21 cellular contexts compared by ENCODE assay signal in the genomic region with DNA sequence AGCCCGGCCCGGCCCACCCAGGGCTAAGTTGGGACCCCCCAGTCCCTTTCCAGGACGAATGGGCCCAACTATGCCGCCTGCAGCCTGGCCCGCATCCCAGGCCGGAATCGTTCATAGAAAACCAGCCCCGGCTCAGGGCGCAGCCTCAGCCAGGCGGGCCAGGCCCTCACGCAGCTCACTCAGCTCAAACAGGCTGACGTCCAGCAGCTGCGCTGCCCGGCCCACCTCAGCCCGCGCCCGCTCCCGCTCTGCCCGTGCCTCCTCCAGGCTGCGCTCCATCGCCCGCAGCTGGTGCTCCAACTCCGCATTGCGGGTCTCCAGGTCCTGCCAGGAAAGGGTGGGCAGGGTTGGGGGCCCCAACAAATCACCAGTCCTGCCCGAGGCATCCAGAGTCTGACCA. TPM values are rescaled to one million over a fixed set of nuclear protein-coding genes. Genes with fewer than 3 reads are reported as not detected.
DNase-seq lines count a peak whose midpoint lies in the region; ATAC-seq, FAIRE-seq and TF ChIP-seq lines count a peak whose summit lies in the region.
"Had no signal": no experiment of that assay in that cellular context is flagged by ENCODE, and none has a peak within 500 bp of the region (broad histone marks: within the 10 kb centered on the region; RNA-seq: fewer than 3 reads in every experiment).

No MANE protein-coding gene starts in this region.

- WGBS in HepG2 (ENCODE audit: low lambda C conversion rate): 100% methylated on average over 7 of the region's 25 CpGs
- WGBS in right lobe of liver (ENCODE audit: insufficient coverage, low coverage, low lambda C conversion rate, missing lambda C conversion rate): 50% methylated on average over 1 of the region's 25 CpGs
- no CpG with 5 or more reads among the region's 25 CpGs for WGBS in neuronal stem cell (ENCODE audit: extremely low coverage in 2 of 2, insufficient read length in 2 of 2, insufficient replicate concordance in 1 of 2), 2 donors

- H3K9ac ChIP-seq in HepG2 (ENCODE audit: insufficient read depth, low read depth, low read length) (no peak overlapping the region), neuronal stem cell (ENCODE audit: low read depth, low read length, poor library complexity) (no peak overlapping the region)
- H3K9ac ChIP-seq: BLaER1, GM23248 had no signal

- no peak overlapping the region for H3K14ac ChIP-seq in neuronal stem cell (ENCODE audit: low read length)

- POLR2A ChIA-PET in HepG2 (lab: Yijun Ruan, JAX): interaction anchor here (1.7 to 2.0 kb wide), 2 partner anchors 10 to 12 kb away, joined by 6 to 11 read pairs; a partner anchor contains a TSS

- no peak overlapping the region for H2AK5ac ChIP-seq in neuronal stem cell (ENCODE audit: low read depth, low read length)

- no peak overlapping the region for H3K18ac ChIP-seq in neuronal stem cell (ENCODE audit: low read length)

- H3K4me1 ChIP-seq in HepG2 (ENCODE audit: insufficient read depth, low read length): no peaks in the 10 kb centered on the region
- H3K4me1 ChIP-seq in right lobe of liver: no peaks in the 10 kb centered on the region
- H3K4me1 ChIP-seq in neuronal stem cell (ENCODE audit: control insufficient read depth in 2 of 2, insufficient read depth in 1 of 2, low read depth in 1 of 2, low read length in 2 of 2): peaks cover 0 to 6% of the 10 kb centered on the region in 2 donors

- H4K20me1 ChIP-seq in HepG2 (ENCODE audit: insufficient read depth, low read length): no peaks in the 10 kb centered on the region

- BruUV-seq in HepG2 (replicated peaks; lab: Mats Ljungman, UMichigan): no TSS peak

- ATAC-seq in HepG2 (no peak), right lobe of liver (no peak)
- ATAC-seq: CD8-positive, alpha-beta T cell had no signal

- H3K4me2 ChIP-seq in HepG2 (ENCODE audit: low read depth, low read length) (no peak overlapping the region), neuronal stem cell (ENCODE audit: insufficient read depth, low read length, poor library complexity, severe bottlenecking) (no peak overlapping the region)
- H3K4me2 ChIP-seq: BLaER1 had no signal

- H3K79me1 ChIP-seq in neuronal stem cell (ENCODE audit: low read depth, low read length): peaks cover 7% of the 10 kb centered on the region

- peak overlapping the region; percentile 31 for H3K23ac ChIP-seq in neuronal stem cell (ENCODE audit: low read depth, low read length, poor library complexity)

- FAIRE-seq in HepG2 (lab: Jason Lieb, UNC): no peak
- FAIRE-seq: GM12891, GM19239, H54, HTR-8/SVneo had no signal

- no peak for DNase-seq in HepG2 (ENCODE audit: low spot score)
- no peak for DNase-seq in right lobe of liver
- DNase-seq in ecto neural progenitor cell (ENCODE audit: low spot score): peak; percentile 41
- no peak for DNase-seq in neuronal stem cell (ENCODE audit: low spot score)
- no peak for DNase-seq in OCI-M1 (lab: John Stamatoyannopoulos, UW)
- DNase-seq in activated naive CD4-positive, alpha-beta T cell treated with anti-CD3 and anti-CD28 coated beads, Interleukin-2, amount 50 U/mL, for 16 hours: no peak
- no peak for DNase-seq in cerebellar cortex (ENCODE audit: low spot score)
- DNase-seq in dedifferentiated amniotic fluid mesenchymal stem cell (ENCODE audit: extremely low spot score): no peak
- DNase-seq: 8988T; Calu3; CD8-positive, alpha-beta T cell; DMS79 treated with DMSO at 0.1 percent for 48 hours; EL; GM23248; HCEC 1CT had no signal

- H2BK15ac ChIP-seq in neuronal stem cell (ENCODE audit: low read length): no peak overlapping the region

- H3K9me3 ChIP-seq in HepG2 (ENCODE audit: low read length) (no peaks in the 10 kb centered on the region), right lobe of liver (no peaks in the 10 kb centered on the region), neuronal stem cell (replicated peaks in 1 of 2; ENCODE audit: control insufficient read depth in 2 of 2, insufficient read depth in 1 of 2, low read depth in 1 of 2, low read length in 2 of 2) (no peaks in the 10 kb centered on the region)
- H3K9me3 ChIP-seq: BLaER1 had no signal

- TF ChIP-seq POLR2A in HepG2 (IDR thresholded peaks at IDR 0.05; ENCODE audit: insufficient read depth in 1 of 2, low read depth in 2 of 2, low read length in 2 of 2) (0 out of 4 replicates have a peak, but pooled peaks of 1 of the 2 experiments have one; percentile 24), right lobe of liver (IDR thresholded peaks at IDR 0.05) (no peak)

- H4K8ac ChIP-seq in neuronal stem cell (ENCODE audit: low read depth, low read length): no peak overlapping the region

- H3K4me3 ChIP-seq in HepG2 (replicated peaks in 1 of 3; ENCODE audit: insufficient read depth in 1 of 3, low read depth in 2 of 3, low read length in 3 of 3): no peak overlapping the region
- no peak overlapping the region for H3K4me3 ChIP-seq in right lobe of liver
- H3K4me3 ChIP-seq in neuronal stem cell (ENCODE audit: low read length in 2 of 2): no peak overlapping the region
- H3K4me3 ChIP-seq: BLaER1, GM23248 had no signal

- peaks cover 14 to 24% of the 10 kb centered on the region in 2 experiments; a peak in 4 of 5 replicates for H3K36me3 ChIP-seq in HepG2 (replicated peaks in 1 of 2; ENCODE audit: control insufficient read depth in 1 of 2, insufficient read depth in 2 of 2, low read length in 2 of 2)
- H3K36me3 ChIP-seq in right lobe of liver: peaks cover 0 to 23% (median 14%) of the 10 kb centered on the region in 4 donors
- peaks cover 48 to 84% of the 10 kb centered on the region in 2 donors for H3K36me3 ChIP-seq in neuronal stem cell (replicated peaks in 1 of 2; ENCODE audit: control insufficient read depth in 2 of 2, insufficient read depth in 2 of 2, low read length in 2 of 2)

- no peak for TF ChIP-seq RAD21 in HepG2 (CRISPR knock-in tag; IDR thresholded peaks at IDR 0.05)

- in situ Hi-C loops in HepG2 (cut with HindIII; ENCODE audit: extremely low pct_ligation_motif_present, low pct_unique_long_range_greater_than_20kb): loop anchor here (10.0 kb wide), 1 partner anchor 55 kb away; no protein-coding TSS in a partner anchor

- H2BK5ac ChIP-seq in neuronal stem cell (ENCODE audit: low read length): no peak overlapping the region

- H3K27ac ChIP-seq in HepG2 (ENCODE audit: extremely low read length, insufficient read depth, low read length) (no peak overlapping the region), right lobe of liver (no peak overlapping the region), neuronal stem cell (replicated peaks; ENCODE audit: low read length) (no peak overlapping the region)
- H3K27ac ChIP-seq: BLaER1, GM23248 had no signal

- H2AFZ ChIP-seq in HepG2 (ENCODE audit: low read length): no peak overlapping the region
- no peak overlapping the region for H2AFZ ChIP-seq in neuronal stem cell (ENCODE audit: low read length)
- H2AFZ ChIP-seq: GM23248 had no signal

- H2BK120ac ChIP-seq in neuronal stem cell (ENCODE audit: low read depth, low read length): no peak overlapping the region

- no peaks in the 10 kb centered on the region for H3K79me2 ChIP-seq in HepG2 (ENCODE audit: insufficient read depth, low read length)

- TF ChIP-seq EP300 in HepG2 (IDR thresholded peaks at IDR 0.05; ENCODE audit: low read depth in 2 of 2, low read length in 2 of 2) (no peak), HepG2 (CRISPR knock-in tag; IDR thresholded peaks at IDR 0.05; ENCODE audit: borderline replicate concordance) (no peak)

- H3K27me3 ChIP-seq in HepG2 (ENCODE audit: control insufficient read depth in 1 of 2, insufficient read depth in 2 of 2, low read length in 2 of 2) (no peaks in the 10 kb centered on the region), right lobe of liver (no peaks in the 10 kb centered on the region), neuronal stem cell (ENCODE audit: control insufficient read depth in 3 of 3, insufficient read depth in 3 of 3, low read depth in 1 of 3, low read length in 3 of 3) (no peaks in the 10 kb centered on the region)
- H3K27me3 ChIP-seq: BLaER1 had no signal

- intact Hi-C loops in HepG2 (cut with micrococcal nuclease; ENCODE audit: unreplicated experiment) (no loop called here), right lobe of liver (cut with DNase I) (no loop called here)

- no peak overlapping the region for H2BK12ac ChIP-seq in neuronal stem cell (ENCODE audit: low read length)

- no peak for TF ChIP-seq CTCF in HepG2 (CRISPR knock-in tag; IDR thresholded peaks at IDR 0.05)
- TF ChIP-seq CTCF in right lobe of liver (IDR thresholded peaks at IDR 0.05): no peak

- H4K91ac ChIP-seq in neuronal stem cell (ENCODE audit: low read depth, low read length, poor library complexity): no peak overlapping the region

- H3K4ac ChIP-seq in neuronal stem cell (ENCODE audit: low read length): no peak overlapping the region

- CTCF ChIA-PET in HepG2 (lab: Yijun Ruan, JAX; ENCODE audit: low intra/inter-chr PET ratio, low total read pairs): no interaction called here

RNA-seq across cellular contexts. Expression of a gene that starts 9.8 kb away (rescaled TPM):
- total RNA-seq in HepG2 (2016; rRNA removed; fragmentation: Illumina TruSeq; extraction: Trizol) (44.6 and 46.2 TPM in 2 replicates), right lobe of liver (10 to 100 TPM; 15.8 to 37.9 (median 18.5) TPM)
- total RNA-seq in HepG2 (2016; cell fraction: cytosol; rRNA removed; fragmentation: Illumina TruSeq; extraction: Trizol; ENCODE audit: low read depth): 26.8 and 31.4 TPM in 2 replicates
- total RNA-seq in HepG2 (2016; cell fraction: insoluble cytoplasmic fraction; rRNA removed; fragmentation: Illumina TruSeq; extraction: Trizol): 36.8 and 44.8 TPM in 2 replicates
- total RNA-seq in HepG2 (2016; cell fraction: membrane; rRNA removed; fragmentation: Illumina TruSeq; extraction: Trizol): 34.9 and 35.2 TPM in 2 replicates
- 21.6 and 22.6 TPM in 2 replicates for total RNA-seq in HepG2 (2016; cell fraction: nucleus; rRNA removed; fragmentation: Illumina TruSeq; extraction: Trizol)
- polyA plus RNA-seq in HepG2 (2011; rRNA removed): 27.0 and 28.9 TPM in 2 replicates
- 18.7 and 29.0 TPM in 2 replicates for polyA plus RNA-seq in HepG2 (2011; cell fraction: cytosol; rRNA removed)
- 45.0 and 51.2 TPM in 2 replicates for polyA plus RNA-seq in HepG2 (2011; cell fraction: nucleus; rRNA removed)
- polyA plus RNA-seq in HepG2 (2012): 13.7 and 15.9 TPM in 2 replicates
- polyA plus RNA-seq in HepG2 (2016; cell fraction: cytosol; fragmentation: Illumina TruSeq; extraction: Trizol; ENCODE audit: low read depth): 25.8 and 27.7 TPM in 2 replicates
- polyA plus RNA-seq in HepG2 (2016; cell fraction: insoluble cytoplasmic fraction; fragmentation: Illumina TruSeq; extraction: Trizol; ENCODE audit: low read depth): 36.1 and 38.2 TPM in 2 replicates
- 21.6 and 25.1 TPM in 2 replicates for polyA plus RNA-seq in HepG2 (2016; cell fraction: membrane; fragmentation: Illumina TruSeq; extraction: Trizol; ENCODE audit: low read depth)
- polyA plus RNA-seq in HepG2 (2016; cell fraction: nucleus; fragmentation: Illumina TruSeq; extraction: Trizol; ENCODE audit: insufficient read depth, low read depth): 42.3 and 43.7 TPM in 2 replicates
- 54.2 and 128 TPM in 2 replicates for polyA minus RNA-seq in HepG2 (2011; rRNA and poly(A)+ RNA removed; ENCODE audit: low replicate concordance)
- 14.5 and 19.5 TPM in 2 replicates for polyA minus RNA-seq in HepG2 (2011; cell fraction: cytosol; rRNA and poly(A)+ RNA removed)
- polyA minus RNA-seq in HepG2 (2011; cell fraction: nucleus; rRNA and poly(A)+ RNA removed): 18.6 and 24.2 TPM in 2 replicates
- 11.8 TPM for polyA plus RNA-seq in neuronal stem cell (2013, experiment 1 of 2)
- 10.4 TPM for polyA plus RNA-seq in neuronal stem cell (2013, experiment 2 of 2)

RNA-seq across cellular contexts. Expression of a gene that starts 10.1 kb away (rescaled TPM):
- 188 and 189 TPM in 2 replicates for total RNA-seq in HepG2 (2016; rRNA removed; fragmentation: Illumina TruSeq; extraction: Trizol)
- 90.0 and 90.2 TPM in 2 replicates for total RNA-seq in HepG2 (2016; cell fraction: cytosol; rRNA removed; fragmentation: Illumina TruSeq; extraction: Trizol; ENCODE audit: low read depth)
- total RNA-seq in HepG2 (2016; cell fraction: insoluble cytoplasmic fraction; rRNA removed; fragmentation: Illumina TruSeq; extraction: Trizol): 172 and 181 TPM in 2 replicates
- 87.8 and 90.8 TPM in 2 replicates for total RNA-seq in HepG2 (2016; cell fraction: membrane; rRNA removed; fragmentation: Illumina TruSeq; extraction: Trizol)
- 70.6 and 74.1 TPM in 2 replicates for total RNA-seq in HepG2 (2016; cell fraction: nucleus; rRNA removed; fragmentation: Illumina TruSeq; extraction: Trizol)
- polyA plus RNA-seq in HepG2 (2011; rRNA removed): 205 and 222 TPM in 2 replicates
- polyA plus RNA-seq in HepG2 (2011; cell fraction: cytosol; rRNA removed): 175 and 335 TPM in 2 replicates
- 191 and 222 TPM in 2 replicates for polyA plus RNA-seq in HepG2 (2011; cell fraction: nucleus; rRNA removed)
- polyA plus RNA-seq in HepG2 (2012): 86.4 and 120 TPM in 2 replicates
- polyA plus RNA-seq in HepG2 (2016; cell fraction: cytosol; fragmentation: Illumina TruSeq; extraction: Trizol; ENCODE audit: low read depth): 73.8 and 86.7 TPM in 2 replicates
- 149 and 196 TPM in 2 replicates for polyA plus RNA-seq in HepG2 (2016; cell fraction: insoluble cytoplasmic fraction; fragmentation: Illumina TruSeq; extraction: Trizol; ENCODE audit: low read depth)
- 72.3 and 75.2 TPM in 2 replicates for polyA plus RNA-seq in HepG2 (2016; cell fraction: membrane; fragmentation: Illumina TruSeq; extraction: Trizol; ENCODE audit: low read depth)
- polyA plus RNA-seq in HepG2 (2016; cell fraction: nucleus; fragmentation: Illumina TruSeq; extraction: Trizol; ENCODE audit: insufficient read depth, low read depth): 134 and 136 TPM in 2 replicates
- polyA minus RNA-seq in HepG2 (2011; rRNA and poly(A)+ RNA removed; ENCODE audit: low replicate concordance): 163 and 283 TPM in 2 replicates
- polyA minus RNA-seq in HepG2 (2011; cell fraction: cytosol; rRNA and poly(A)+ RNA removed): 82.7 and 99.4 TPM in 2 replicates
- polyA minus RNA-seq in HepG2 (2011; cell fraction: nucleus; rRNA and poly(A)+ RNA removed): 41.8 and 44.1 TPM in 2 replicates
- 100 to 1,000 TPM in 3 of 6 experiments, 10 to 100 TPM in 3; 67.4 to 240 (median 97.1) TPM for total RNA-seq in right lobe of liver
- 152 TPM for polyA plus RNA-seq in neuronal stem cell (2013, experiment 1 of 2)
- polyA plus RNA-seq in neuronal stem cell (2013, experiment 2 of 2): 153 TPM

RNA-seq across cellular contexts. Expression of a gene that starts 11.7 kb away (rescaled TPM):
- total RNA-seq in HepG2 (2016; rRNA removed; fragmentation: Illumina TruSeq; extraction: Trizol) (16.0 and 21.3 TPM in 2 replicates), right lobe of liver (1 to 10 TPM; 2.3 to 4.7 (median 3.2) TPM)
- 26.4 and 33.2 TPM in 2 replicates for total RNA-seq in HepG2 (2016; cell fraction: cytosol; rRNA removed; fragmentation: Illumina TruSeq; extraction: Trizol; ENCODE audit: low read depth)
- total RNA-seq in HepG2 (2016; cell fraction: insoluble cytoplasmic fraction; rRNA removed; fragmentation: Illumina TruSeq; extraction: Trizol): 15.8 and 22.8 TPM in 2 replicates
- total RNA-seq in HepG2 (2016; cell fraction: membrane; rRNA removed; fragmentation: Illumina TruSeq; extraction: Trizol): 34.4 and 37.9 TPM in 2 replicates
- 9.6 and 15.0 TPM in 2 replicates for total RNA-seq in HepG2 (2016; cell fraction: nucleus; rRNA removed; fragmentation: Illumina TruSeq; extraction: Trizol)
- polyA plus RNA-seq in HepG2 (2011; rRNA removed): 27.3 and 33.7 TPM in 2 replicates
- polyA plus RNA-seq in HepG2 (2011; cell fraction: cytosol; rRNA removed): 17.2 and 24.7 TPM in 2 replicates
- polyA plus RNA-seq in HepG2 (2011; cell fraction: nucleus; rRNA removed): 44.4 and 50.4 TPM in 2 replicates
- polyA plus RNA-seq in HepG2 (2012): 9.2 and 17.6 TPM in 2 replicates
- polyA plus RNA-seq in HepG2 (2016; cell fraction: cytosol; fragmentation: Illumina TruSeq; extraction: Trizol; ENCODE audit: low read depth): 38.0 and 46.9 TPM in 2 replicates
- 25.7 and 29.6 TPM in 2 replicates for polyA plus RNA-seq in HepG2 (2016; cell fraction: insoluble cytoplasmic fraction; fragmentation: Illumina TruSeq; extraction: Trizol; ENCODE audit: low read depth)
- polyA plus RNA-seq in HepG2 (2016; cell fraction: membrane; fragmentation: Illumina TruSeq; extraction: Trizol; ENCODE audit: low read depth): 45.5 and 48.8 TPM in 2 replicates
- 36.3 and 38.7 TPM in 2 replicates for polyA plus RNA-seq in HepG2 (2016; cell fraction: nucleus; fragmentation: Illumina TruSeq; extraction: Trizol; ENCODE audit: insufficient read depth, low read depth)
- 16.8 and 17.2 TPM in 2 replicates for polyA minus RNA-seq in HepG2 (2011; rRNA and poly(A)+ RNA removed; ENCODE audit: low replicate concordance)
- 3.6 and 6.2 TPM in 2 replicates for polyA minus RNA-seq in HepG2 (2011; cell fraction: cytosol; rRNA and poly(A)+ RNA removed)
- polyA minus RNA-seq in HepG2 (2011; cell fraction: nucleus; rRNA and poly(A)+ RNA removed): 8.6 and 13.4 TPM in 2 replicates
- polyA plus RNA-seq in neuronal stem cell (2013, experiment 1 of 2): 58.3 TPM
- 56.2 TPM for polyA plus RNA-seq in neuronal stem cell (2013, experiment 2 of 2)

RNA-seq across cellular contexts. Expression of a gene that starts 33.4 kb away (rescaled TPM):
- total RNA-seq in HepG2 (2016; rRNA removed; fragmentation: Illumina TruSeq; extraction: Trizol) (2.3 and 4.6 TPM in 2 replicates), right lobe of liver (not detected)
- total RNA-seq in HepG2 (2016; cell fraction: cytosol; rRNA removed; fragmentation: Illumina TruSeq; extraction: Trizol; ENCODE audit: low read depth): 5.9 and 6.2 TPM in 2 replicates
- 2.4 and 5.4 TPM in 2 replicates for total RNA-seq in HepG2 (2016; cell fraction: insoluble cytoplasmic fraction; rRNA removed; fragmentation: Illumina TruSeq; extraction: Trizol)
- 8.1 and 8.5 TPM in 2 replicates for total RNA-seq in HepG2 (2016; cell fraction: membrane; rRNA removed; fragmentation: Illumina TruSeq; extraction: Trizol)
- total RNA-seq in HepG2 (2016; cell fraction: nucleus; rRNA removed; fragmentation: Illumina TruSeq; extraction: Trizol): 3.8 and 4.7 TPM in 2 replicates
- polyA plus RNA-seq in HepG2 (2011; rRNA removed): 9.8 and 18.8 TPM in 2 replicates
- polyA plus RNA-seq in HepG2 (2011; cell fraction: cytosol; rRNA removed): 11.5 and 15.3 TPM in 2 replicates
- 12.2 and 12.9 TPM in 2 replicates for polyA plus RNA-seq in HepG2 (2011; cell fraction: nucleus; rRNA removed)
- 4.3 and 5.9 TPM in 2 replicates for polyA plus RNA-seq in HepG2 (2012)
- 8.6 and 10.1 TPM in 2 replicates for polyA plus RNA-seq in HepG2 (2016; cell fraction: cytosol; fragmentation: Illumina TruSeq; extraction: Trizol; ENCODE audit: low read depth)
- 3.8 and 4.5 TPM in 2 replicates for polyA plus RNA-seq in HepG2 (2016; cell fraction: insoluble cytoplasmic fraction; fragmentation: Illumina TruSeq; extraction: Trizol; ENCODE audit: low read depth)
- polyA plus RNA-seq in HepG2 (2016; cell fraction: membrane; fragmentation: Illumina TruSeq; extraction: Trizol; ENCODE audit: low read depth): 11.3 and 12.9 TPM in 2 replicates
- 11.5 and 12.9 TPM in 2 replicates for polyA plus RNA-seq in HepG2 (2016; cell fraction: nucleus; fragmentation: Illumina TruSeq; extraction: Trizol; ENCODE audit: insufficient read depth, low read depth)
- polyA minus RNA-seq in HepG2 (2011; rRNA and poly(A)+ RNA removed; ENCODE audit: low replicate concordance): 13.1 and 35.4 TPM in 2 replicates
- 8.0 and 9.5 TPM in 2 replicates for polyA minus RNA-seq in HepG2 (2011; cell fraction: cytosol; rRNA and poly(A)+ RNA removed)
- polyA minus RNA-seq in HepG2 (2011; cell fraction: nucleus; rRNA and poly(A)+ RNA removed): 1.7 and 2.4 TPM in 2 replicates
- 17.4 TPM for polyA plus RNA-seq in neuronal stem cell (2013, experiment 1 of 2)
- 17.0 TPM for polyA plus RNA-seq in neuronal stem cell (2013, experiment 2 of 2)
- total RNA-seq: CD8-positive, alpha-beta T cell had no signal
- polyA plus RNA-seq: CD14-positive monocyte had no signal
